ENCODE assay signal across 8 cellular contexts in the genomic region with DNA sequence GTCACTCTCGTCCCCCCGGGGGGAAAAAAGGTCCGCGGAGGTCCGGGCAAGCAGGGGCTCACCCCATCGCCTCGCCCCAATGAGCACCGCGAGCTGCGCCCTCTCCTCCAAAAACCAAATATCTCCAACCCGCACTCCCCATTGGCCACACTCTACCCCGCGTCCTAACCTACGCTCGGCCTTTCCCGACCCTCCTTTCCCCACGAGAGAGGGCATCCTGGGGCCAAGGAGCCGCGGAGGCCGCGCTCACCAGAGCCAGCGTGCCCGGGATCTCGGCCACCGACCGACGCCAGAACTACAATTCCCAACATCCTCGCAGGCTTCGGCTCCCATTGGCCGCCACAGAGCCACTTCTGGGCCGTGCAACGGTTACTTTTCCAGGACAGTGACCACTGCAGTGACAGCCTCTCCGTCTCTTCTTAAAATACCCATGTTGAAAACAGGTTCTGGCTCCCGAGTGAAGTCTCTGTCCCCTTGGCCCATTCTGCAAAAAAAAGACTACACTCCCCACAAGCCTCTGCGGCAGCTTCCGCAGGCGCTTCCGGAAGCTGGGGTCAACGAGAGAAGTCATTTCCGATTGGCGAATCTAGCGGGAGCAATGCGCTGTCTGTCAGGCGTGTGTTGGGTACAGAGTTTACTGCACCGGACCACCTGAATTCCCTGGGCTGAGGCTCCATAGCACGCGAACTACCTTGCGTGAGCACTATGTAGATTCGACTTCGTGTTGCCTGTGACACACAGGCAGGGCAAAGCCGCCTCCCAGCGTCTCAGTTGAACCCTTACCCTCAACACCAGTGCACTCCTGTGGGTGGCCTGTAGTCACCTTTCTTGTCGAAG.
DNase-seq lines count a peak whose midpoint lies in the region; ATAC-seq lines count a peak whose summit lies in the region.

Gene ZNF343, minus strand, starts transcription at position 285 of the 837 bp plus-strand sequence. CDS start 15,020 bp downstream, outside the sequence.

- peak within 1 kb of the TSS; percentile 47; the same call in 1 of the 2 replicates for H3K9ac ChIP-seq in iPS-20b (ENCODE audit: low read depth, low read length)

- peak within 1 kb of the TSS; percentile 41 for H3K27ac ChIP-seq in iPS-20b (ENCODE audit: low read length)
- H3K27ac ChIP-seq in skin epidermis, result peak within 1 kb of the TSS; percentile 55 to 97 (median 89)

- H3K9me3 ChIP-seq in iPS-20b (ENCODE audit: insufficient read depth, low read depth, low read length), result no peaks in the 10 kb centered on the region

- DNase-seq in 8988T (peak; percentile 59), NCI-H2107 treated with DMSO at 0.1 percent for 48 hours (lab: John Stamatoyannopoulos, UW; ENCODE audit: unreplicated experiment) (peak; percentile 25), UCSD-AML1 (lab: John Stamatoyannopoulos, UW; ENCODE audit: unreplicated experiment) (peak; percentile 86), brain pericyte (ENCODE audit: low read depth, low spot score) (peak; percentile 53)

- peaks cover 4% of the 10 kb centered on the region; the same call in 1 of the 2 replicates for H3K4me1 ChIP-seq in iPS-20b (ENCODE audit: insufficient read depth, low read length)

- H3K4me3 ChIP-seq in iPS-20b (ENCODE audit: low read length) (peak within 1 kb of the TSS; percentile 73), skin epidermis (peak within 1 kb of the TSS; percentile 50 to 88 (median 67))

- H3K27me3 ChIP-seq in iPS-20b (ENCODE audit: insufficient read depth, low read length), result peaks cover 60% of the 10 kb centered on the region

- H3K36me3 ChIP-seq in iPS-20b (ENCODE audit: insufficient read depth, low read depth, low read length), result no peaks in the 10 kb centered on the region

- peak; percentile 96 for ATAC-seq in GM18517 (IDR thresholded peaks at IDR 0.05; ENCODE audit: unreplicated experiment)
- peak; percentile 87 for ATAC-seq in HG03039 (IDR thresholded peaks at IDR 0.05; ENCODE audit: unreplicated experiment)

Comparison
In these comparisons a context has a peak if more than half of its experiments do, and no peak if none do; other contexts are left out.
1. Peak in every context shown above with its lines: DNase-seq, ATAC-seq, H3K4me3 ChIP-seq and H3K27ac ChIP-seq.
2. DNase-seq: peak in every context shown above with its lines; median percentile 86 in UCSD-AML1; 59 in 8988T; 53 in brain pericyte; 25 in NCI-H2107 treated with DMSO at 0.1 percent for 48 hours.